9 cellular contexts compared by ENCODE assay signal in genomic region chr5:172871982-172872381, GRCh38. TPM values are rescaled to one million over a fixed set of nuclear protein-coding genes. Genes with fewer than 3 reads are reported as not detected.
DNase-seq lines count a peak whose midpoint lies in the region; ATAC-seq and TF ChIP-seq lines count a peak whose summit lies in the region.
"Had no signal": no experiment of that assay in that cellular context is flagged by ENCODE, and none has a peak within 500 bp of the region (broad histone marks: within the 10 kb centered on the region; RNA-seq: fewer than 3 reads in every experiment).

No MANE protein-coding gene starts in this region.

- H3K27ac ChIP-seq in SJSA1 (peak overlapping the region; percentile 71), endodermal cell (ENCODE audit: low read depth, low read length) (peak overlapping the region; percentile 84), muscle layer of colon (ENCODE audit: low read depth, low read length) (peak overlapping the region; percentile 97), tibial nerve (peak overlapping the region; percentile 71 to 94 (median 83))

- H3K36me3 Mint-ChIP-seq in endodermal cell (ENCODE audit: low read depth) = no peaks in the 10 kb centered on the region

- peak overlapping the region; percentile 52 for H3K27ac Mint-ChIP-seq in endodermal cell

- no peak for TF ChIP-seq EP300 in tibial nerve (IDR thresholded peaks at IDR 0.05)

- TF ChIP-seq CTCF in endodermal cell (conservative IDR thresholded peaks at IDR 0.05) = no peak
- TF ChIP-seq CTCF in tibial nerve (IDR thresholded peaks at IDR 0.05) = no peak

- 82 to 92% methylated on average over 4 to 5 of the region's 5 CpGs for WGBS in endodermal cell (ENCODE audit: insufficient coverage in 1 of 2, insufficient read length in 1 of 2), 2 experiments
- WGBS in tibial nerve, 2 donors = 50 to 67% methylated on average over 5 of the region's 5 CpGs

- H3K4me1 Mint-ChIP-seq in endodermal cell = peaks cover 1% of the 10 kb centered on the region

- H3K9me3 Mint-ChIP-seq in endodermal cell = no peaks in the 10 kb centered on the region
- H3K9me3 Mint-ChIP-seq: stimulated activated memory B cell treated with anti-CD40 and anti-IgM and Interleukin-4, amounts not matched to agents 10 μg/mL and 1 μg/mL and 100 μg/mL, for 72 hours had no signal

- DNase-seq in SJSA1 (ENCODE audit: low read depth in 1 of 2, low spot score in 2 of 2) (peak in 1 of 2 experiments; percentile 46), endodermal cell (no peak), tibial nerve (ENCODE audit: low spot score in 2 of 2) (no peak), SW480 (ENCODE audit: low spot score) (no peak)
- no peak for DNase-seq in activated naive CD4-positive, alpha-beta T cell treated with anti-CD3 and anti-CD28 coated beads, Interleukin-2, amount 50 U/mL, for 16 hours
- DNase-seq: NCI-H774 had no signal

- H3K9me3 ChIP-seq in SJSA1 (replicated peaks) (no peaks in the 10 kb centered on the region), endodermal cell (ENCODE audit: control insufficient read depth, low read length) (no peaks in the 10 kb centered on the region), muscle layer of colon (ENCODE audit: low read length) (no peaks in the 10 kb centered on the region), tibial nerve (no peaks in the 10 kb centered on the region)

- peaks cover 20% of the 10 kb centered on the region for H3K36me3 ChIP-seq in SJSA1
- peaks cover 10% of the 10 kb centered on the region for H3K36me3 ChIP-seq in endodermal cell (ENCODE audit: control insufficient read depth, insufficient read depth, low read length)
- no peaks in the 10 kb centered on the region for H3K36me3 ChIP-seq in muscle layer of colon (ENCODE audit: insufficient read depth, low read length)
- H3K36me3 ChIP-seq in tibial nerve = no peaks in the 10 kb centered on the region

- H3K27me3 Mint-ChIP-seq in endodermal cell (ENCODE audit: insufficient read depth) = no peaks in the 10 kb centered on the region
- H3K27me3 Mint-ChIP-seq: stimulated activated memory B cell treated with anti-CD40 and anti-IgM and Interleukin-4, amounts not matched to agents 10 μg/mL and 1 μg/mL and 100 μg/mL, for 72 hours had no signal

- H3K4me3 ChIP-seq in SJSA1 (no peak overlapping the region), endodermal cell (ENCODE audit: low read length) (no peak overlapping the region), muscle layer of colon (ENCODE audit: low read depth in 1 of 2, low read length in 2 of 2) (no peak overlapping the region), tibial nerve (no peak overlapping the region)

- H3K4me1 ChIP-seq in SJSA1 (replicated peaks) (peaks cover 89% of the 10 kb centered on the region), endodermal cell (ENCODE audit: control insufficient read depth, insufficient read depth, low read length) (peaks cover 6% of the 10 kb centered on the region), muscle layer of colon (ENCODE audit: insufficient read depth, low read length) (peaks cover 79% of the 10 kb centered on the region), tibial nerve (peaks cover 0 to 78% (median 67%) of the 10 kb centered on the region in 4 donors)

- H3K4me3 Mint-ChIP-seq in endodermal cell = no peak overlapping the region
- H3K4me3 Mint-ChIP-seq: stimulated activated memory B cell treated with anti-CD40 and anti-IgM and Interleukin-4, amounts not matched to agents 10 μg/mL and 1 μg/mL and 100 μg/mL, for 72 hours had no signal

- H3K9ac ChIP-seq in endodermal cell (ENCODE audit: extremely low read depth, low read length, poor library complexity, severe bottlenecking) = no peak overlapping the region
- H3K9ac ChIP-seq in muscle layer of colon (ENCODE audit: low read length) = peak overlapping the region; percentile 39

- no peak for ATAC-seq in HG03025 (IDR thresholded peaks at IDR 0.05; ENCODE audit: low FRiP score, unreplicated experiment)
- ATAC-seq: stimulated activated memory B cell treated with anti-CD40 and anti-IgM and Interleukin-4, amounts not matched to agents 10 μg/mL and 1 μg/mL and 100 μg/mL, for 72 hours had no signal

- TF ChIP-seq POLR2A in tibial nerve (IDR thresholded peaks at IDR 0.05) = no peak

- H3K27me3 ChIP-seq in SJSA1 (replicated peaks) (no peaks in the 10 kb centered on the region), endodermal cell (ENCODE audit: control insufficient read depth, insufficient read depth, low read length, poor library complexity, severe bottlenecking) (no peaks in the 10 kb centered on the region), muscle layer of colon (ENCODE audit: control insufficient read depth in 1 of 2, insufficient read depth in 2 of 2, low read length in 2 of 2) (no peaks in the 10 kb centered on the region), tibial nerve (no peaks in the 10 kb centered on the region)

RNA-seq across cellular contexts. Expression of gene ERGIC1, which starts 37.9 kb away (rescaled TPM):
- 115 and 202 TPM in 2 replicates for total RNA-seq in SJSA1 (2014; rRNA removed; shearing (Covaris generic))
- total RNA-seq in endodermal cell (10 to 100 TPM; 81.9 to 94.8 TPM), tibial nerve (100 to 1,000 TPM in 2 of 4 donors, 10 to 100 TPM in 2; 60.9 to 123 (median 99.3) TPM)
- 79.3 TPM for polyA plus RNA-seq in endodermal cell (2013, experiment 1 of 2)
- 73.2 TPM for polyA plus RNA-seq in endodermal cell (2013, experiment 2 of 2)
